In the genomic region with DNA sequence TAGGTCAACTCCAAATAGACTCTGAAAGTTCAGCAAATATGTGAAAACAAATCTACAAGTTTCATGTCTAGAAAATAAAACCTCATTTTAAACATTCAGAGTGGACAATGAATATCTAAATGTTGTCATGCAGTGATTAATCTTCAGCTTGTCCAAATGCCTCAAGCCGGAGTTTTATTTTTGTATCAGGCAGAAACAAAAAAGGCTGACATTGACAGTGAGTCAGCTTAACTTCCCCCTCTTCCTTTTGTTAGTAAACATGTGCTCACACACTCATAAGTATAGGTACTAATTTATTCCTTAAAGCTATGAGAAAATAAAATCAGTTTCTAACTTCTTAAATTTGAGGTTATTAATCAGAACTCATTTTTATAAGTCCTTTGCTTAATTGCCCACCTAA, we compare ENCODE assay signal across 25 cellular contexts.
A peak's percentile ranks its signal among the peaks of the same experiment; 100 is the strongest.
DNase-seq lines count a peak whose midpoint lies in the region; ATAC-seq and TF ChIP-seq lines count a peak whose summit lies in the region.
"Had no signal": no experiment of that assay in that cellular context is flagged by ENCODE, and none has a peak within 500 bp of the region (broad histone marks: within the 10 kb centered on the region; RNA-seq: fewer than 3 reads in every experiment).

No MANE protein-coding gene starts in this region.

- H3K9me2 ChIP-seq in MM.1S (replicated peaks; ENCODE audit: insufficient read depth, low read length) = no peaks in the 10 kb centered on the region

- H2AFZ ChIP-seq in ACC112 (ENCODE audit: low read length, unreplicated experiment) (peak overlapping the region; percentile 26), MM.1S (ENCODE audit: low read length) (peak overlapping the region; percentile 2)

- H4K20me1 ChIP-seq in MM.1S (ENCODE audit: insufficient read depth, low read length) = no peaks in the 10 kb centered on the region

- ATAC-seq in GM19324 (IDR thresholded peaks at IDR 0.05; ENCODE audit: low FRiP score, unreplicated experiment) (no peak), GM19467 (IDR thresholded peaks at IDR 0.05; ENCODE audit: unreplicated experiment) (no peak), HG03354 (IDR thresholded peaks at IDR 0.05; ENCODE audit: poor library complexity, severe bottlenecking, unreplicated experiment) (no peak)
- ATAC-seq: activated CD8-positive, alpha-beta T cell treated with anti-CD3 and anti-CD28 coated beads for 36 hours; heart right ventricle; WTC11 had no signal

- no peaks in the 10 kb centered on the region for H3K9me3 ChIP-seq in MM.1S (replicated peaks; ENCODE audit: insufficient read depth, low read length)
- H3K9me3 ChIP-seq: thoracic aorta had no signal

- no peaks in the 10 kb centered on the region for H3F3A ChIP-seq in MM.1S (ENCODE audit: insufficient read depth, low read length)

- H3K79me2 ChIP-seq in ACC112 (ENCODE audit: control insufficient read depth, insufficient read depth, low read length, unreplicated experiment) (no peaks in the 10 kb centered on the region), MM.1S (ENCODE audit: low read length) (no peaks in the 10 kb centered on the region)

- H3K27ac ChIP-seq in ACC112 (ENCODE audit: low read depth, low read length) = peak overlapping the region; percentile 42
- H3K27ac ChIP-seq in MM.1S (ENCODE audit: low read length) = peak overlapping the region; percentile 20; the same call in 1 of the 2 replicates
- H3K27ac ChIP-seq: thoracic aorta had no signal

- no peaks in the 10 kb centered on the region for H3K27me3 ChIP-seq in ACC112 (ENCODE audit: insufficient read depth, low read length)
- no peaks in the 10 kb centered on the region for H3K27me3 ChIP-seq in MM.1S (replicated peaks; ENCODE audit: insufficient read depth, low read length)
- H3K27me3 ChIP-seq: heart right ventricle had no signal

- peak overlapping the region; percentile 47; the same call in 1 of the 2 replicates for H3K4me3 ChIP-seq in ACC112 (ENCODE audit: low read depth, low read length)
- H3K4me3 ChIP-seq in MM.1S (ENCODE audit: low read length) = no peak overlapping the region
- no peak overlapping the region for H3K4me3 ChIP-seq in cardiac fibroblast (replicated peaks in 1 of 2; ENCODE audit: low read depth in 2 of 2, low read length in 2 of 2)
- H3K4me3 ChIP-seq: heart right ventricle, thoracic aorta had no signal

- H3K36me3 ChIP-seq in ACC112 (ENCODE audit: insufficient read depth, low read length) (no peaks in the 10 kb centered on the region), MM.1S (replicated peaks; ENCODE audit: insufficient read depth, low read length) (no peaks in the 10 kb centered on the region)
- H3K36me3 ChIP-seq: heart right ventricle, thoracic aorta had no signal

- peak overlapping the region; percentile 21; the same call in 1 of the 2 replicates for H3K4me2 ChIP-seq in MM.1S (ENCODE audit: low read depth, low read length)

- DNase-seq in MM.1S = peak; percentile 51
- peak; percentile 15 to 81 for DNase-seq in cardiac fibroblast (ENCODE audit: low read depth in 2 of 2)
- DNase-seq in iris pigment epithelial cell (ENCODE audit: low read depth) = peak; percentile 69
- no peak for DNase-seq in stimulated activated CD4-positive, alpha-beta T cell treated with anti-CD3 and anti-CD28 coated beads, Interleukin-2, amount 100 ng/mL, for 48 hours
- DNase-seq: activated CD8-positive, alpha-beta T cell treated with anti-CD3 and anti-CD28 coated beads for 36 hours; activated naive CD4-positive, alpha-beta T cell treated with anti-CD3 and anti-CD28 coated beads, Interleukin-2, amount 50 U/mL, for 16 hours; activated T-cell treated with anti-CD3 and anti-CD28 coated beads, Interleukin-2, amount 50 U/mL, for 24 hours; C1 segment of cervical spinal cord; DMS 273 treated with DMSO at 0.1 percent for 48 hours; H9; heart right ventricle; islet precursor cell; KBM-7; mesendoderm; NCI-H1092; NCI-H2081; NCI-H526; SIG-M5; T-helper 2 cell had no signal

- no peak for TF ChIP-seq CTCF in MM.1S (IDR thresholded peaks at IDR 0.05; ENCODE audit: low read length)
- TF ChIP-seq CTCF in cardiac fibroblast (IDR thresholded peaks at IDR 0.05; ENCODE audit: low read depth, low read length) = no peak

- H3K9ac ChIP-seq in MM.1S (ENCODE audit: low read length) = no peak overlapping the region

- H3K4me1 ChIP-seq in ACC112 (ENCODE audit: control insufficient read depth, insufficient read depth, low read length, unreplicated experiment) = peaks cover 23% of the 10 kb centered on the region
- peaks cover 25% of the 10 kb centered on the region for H3K4me1 ChIP-seq in MM.1S (ENCODE audit: low read length)

Comparison
In these comparisons a context has a peak if more than half of its experiments do, and no peak if none do; other contexts are left out.
1. DNase-seq: peak in MM.1S (single experiment), cardiac fibroblast (2 of 2) and iris pigment epithelial cell (single experiment); none in stimulated activated CD4-positive, alpha-beta T cell treated with anti-CD3 and anti-CD28 coated beads, Interleukin-2, amount 100 ng/mL, for 48 hours (0 of 2).